8 cellular contexts compared by ENCODE assay signal in the genomic region with DNA sequence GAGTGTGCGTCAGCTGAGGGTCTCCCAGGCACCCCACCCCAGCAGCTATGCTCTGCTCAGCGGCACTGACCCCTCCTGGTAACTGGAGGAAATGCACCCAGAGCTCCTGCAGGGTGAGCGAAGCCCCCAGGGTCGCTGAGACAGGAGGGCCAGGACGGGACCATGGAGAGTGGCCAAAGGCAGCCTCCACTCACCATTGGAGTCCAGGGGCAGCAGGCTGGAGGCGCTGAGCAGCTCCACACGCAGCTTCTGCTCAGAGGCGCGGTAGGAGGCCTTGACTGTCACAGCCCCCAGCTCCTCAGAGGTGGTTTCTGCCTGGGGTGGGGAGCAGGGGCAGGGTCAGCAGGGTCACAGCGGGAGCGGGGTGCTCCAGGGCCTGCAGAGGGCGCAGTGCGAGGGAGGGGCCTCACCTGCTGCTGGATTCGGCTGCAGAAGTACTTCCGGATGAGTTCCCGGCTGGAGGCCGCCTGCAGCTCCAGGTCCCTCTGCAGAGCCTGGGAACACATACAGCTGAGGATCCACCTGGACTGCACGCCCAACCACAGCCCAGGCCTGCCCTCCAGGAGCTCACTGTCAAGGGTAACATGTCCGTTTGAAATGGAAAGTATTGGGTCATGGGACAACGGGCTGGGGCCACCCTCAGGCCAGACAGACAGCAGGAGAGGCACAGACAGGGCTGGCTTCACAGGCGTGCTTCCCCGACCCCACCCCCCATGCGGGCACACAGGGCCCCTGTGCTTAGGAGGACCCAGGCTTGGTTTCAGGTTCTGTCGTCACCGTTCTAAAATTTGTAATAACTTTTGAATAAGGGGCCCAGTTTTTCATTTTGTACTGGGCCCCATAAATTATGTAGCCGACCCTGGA. TPM values are rescaled to one million over a fixed set of nuclear protein-coding genes. Genes with fewer than 3 reads are reported as not detected.
A peak's percentile ranks its signal among the peaks of the same experiment; 100 is the strongest.
DNase-seq lines count a peak whose midpoint lies in the region; ATAC-seq and TF ChIP-seq lines count a peak whose summit lies in the region.

No MANE protein-coding gene starts in this region.

- peaks cover 0 to 90% of the 10 kb centered on the region in 2 donors for H3K36me3 ChIP-seq in left lung

- H3K9me3 ChIP-seq in left lung, result no peaks in the 10 kb centered on the region

- peak overlapping the region; percentile 65 for H3K27ac Mint-ChIP-seq in activated naive CD4-positive, alpha-beta T cell treated with anti-CD3 and anti-CD28 coated beads, Interleukin-2, amount 10 ng/mL, durations not matched to agents 7 days and 5 days

- H3K4me1 Mint-ChIP-seq in activated naive CD4-positive, alpha-beta T cell treated with anti-CD3 and anti-CD28 coated beads, Interleukin-2, amount 10 ng/mL, durations not matched to agents 7 days and 5 days, result peaks cover 52% of the 10 kb centered on the region

- no peaks in the 10 kb centered on the region for H3K27me3 ChIP-seq in left lung

- H3K4me3 ChIP-seq in left lung (no peak overlapping the region), coronary artery (no peak overlapping the region)

- H3K4me3 Mint-ChIP-seq in activated naive CD4-positive, alpha-beta T cell treated with anti-CD3 and anti-CD28 coated beads, Interleukin-2, amount 10 ng/mL, durations not matched to agents 7 days and 5 days, result no peak overlapping the region

- DNase-seq in AG09319 (ENCODE audit: extremely low read depth, low read depth) (no peak), HuH-7 (ENCODE audit: low spot score) (peak; percentile 98), left lung (peak in 1 of 2 donors; percentile 74), SK-N-DZ (ENCODE audit: low spot score) (no peak), coronary artery (ENCODE audit: low spot score) (no peak)
- peak; percentile 50 for DNase-seq in activated naive CD4-positive, alpha-beta T cell treated with anti-CD3 and anti-CD28 coated beads, Interleukin-2, amount 10 ng/mL, durations not matched to agents 7 days and 5 days

- H3K9me3 Mint-ChIP-seq in activated naive CD4-positive, alpha-beta T cell treated with anti-CD3 and anti-CD28 coated beads, Interleukin-2, amount 10 ng/mL, durations not matched to agents 7 days and 5 days, result no peaks in the 10 kb centered on the region

- no peaks in the 10 kb centered on the region for H3K27me3 Mint-ChIP-seq in activated naive CD4-positive, alpha-beta T cell treated with anti-CD3 and anti-CD28 coated beads, Interleukin-2, amount 10 ng/mL, durations not matched to agents 7 days and 5 days

- no peak for ATAC-seq in left lung
- no peak for ATAC-seq in HG02870 (IDR thresholded peaks at IDR 0.05; ENCODE audit: unreplicated experiment)
- ATAC-seq in GM18505 (IDR thresholded peaks at IDR 0.05; ENCODE audit: unreplicated experiment), result no peak

- intact Hi-C loops in left lung (cut with DNase I), result no loop called here

- peak; percentile 47 for TF ChIP-seq CTCF in AG09319 (IDR thresholded peaks at IDR 0.05; ENCODE audit: low read depth, low read length)
- peak; percentile 32 to 58 for TF ChIP-seq CTCF in left lung (IDR thresholded peaks at IDR 0.05)
- no peak for TF ChIP-seq CTCF in coronary artery (IDR thresholded peaks at IDR 0.05)

- CTCF ChIA-PET in activated naive CD4-positive, alpha-beta T cell treated with anti-CD3 and anti-CD28 coated beads, Interleukin-2, amount 10 ng/mL, durations not matched to agents 7 days and 5 days (lab: Charles Lee), result interaction anchor here (1.0 to 7.5 kb wide), 20 partner anchors 9 to 174 kb away, joined by 3 to 59 read pairs (median 5); partner anchors contain the start of genes GALK1 and UNC13D

- peaks cover 13 to 40% of the 10 kb centered on the region in 2 donors for H3K4me1 ChIP-seq in left lung

- TF ChIP-seq POLR2A in GM18505 (IDR thresholded peaks at IDR 0.05; ENCODE audit: borderline replicate concordance, extremely low read depth, insufficient read depth, insufficient read length), result no peak

- H3K27ac ChIP-seq in left lung, result no peak overlapping the region
- H3K27ac ChIP-seq in coronary artery, result no peak overlapping the region

- peaks cover 47% of the 10 kb centered on the region for H3K36me3 Mint-ChIP-seq in activated naive CD4-positive, alpha-beta T cell treated with anti-CD3 and anti-CD28 coated beads, Interleukin-2, amount 10 ng/mL, durations not matched to agents 7 days and 5 days

RNA-seq across cellular contexts. Expression of gene UNC13D, which starts 13.8 kb away (rescaled TPM):
- 10 to 100 TPM; 60.5 to 91.4 TPM for total RNA-seq in left lung
- 13.1 and 17.0 TPM in 2 replicates for polyA plus RNA-seq in SK-N-DZ (2014; cell fraction: cytosol; rRNA removed)
- polyA plus RNA-seq in SK-N-DZ (2014; cell fraction: nucleus; rRNA removed), result 60.0 and 69.4 TPM in 2 replicates

RNA-seq across cellular contexts. Expression of gene WBP2, which starts 24.7 kb away (rescaled TPM):
- total RNA-seq in left lung, result 100 to 1,000 TPM; 119 to 132 TPM
- 38.6 and 39.1 TPM in 2 replicates for polyA plus RNA-seq in SK-N-DZ (2014; cell fraction: cytosol; rRNA removed)
- 25.3 and 25.4 TPM in 2 replicates for polyA plus RNA-seq in SK-N-DZ (2014; cell fraction: nucleus; rRNA removed)

RNA-seq across cellular contexts. Expression of gene UNK, which starts 45.8 kb away (rescaled TPM):
- total RNA-seq in left lung, result 10 to 100 TPM; 19.8 to 24.6 TPM
- polyA plus RNA-seq in SK-N-DZ (2014; cell fraction: cytosol; rRNA removed), result 115 and 128 TPM in 2 replicates
- polyA plus RNA-seq in SK-N-DZ (2014; cell fraction: nucleus; rRNA removed), result 135 and 145 TPM in 2 replicates

RNA-seq across cellular contexts. Expression of gene TRIM47, which starts 48.0 kb away (rescaled TPM):
- 10 to 100 TPM; 43.0 to 63.8 TPM for total RNA-seq in left lung
- 42.0 and 46.7 TPM in 2 replicates for polyA plus RNA-seq in SK-N-DZ (2014; cell fraction: cytosol; rRNA removed)
- 59.5 and 79.2 TPM in 2 replicates for polyA plus RNA-seq in SK-N-DZ (2014; cell fraction: nucleus; rRNA removed)

Comparison
In these comparisons a context has a peak if more than half of its experiments do, and no peak if none do; other contexts are left out.
1. DNase-seq: peak in HuH-7 (single experiment) and activated naive CD4-positive, alpha-beta T cell treated with anti-CD3 and anti-CD28 coated beads, Interleukin-2, amount 10 ng/mL, durations not matched to agents 7 days and 5 days (single experiment); none in AG09319 (single experiment), SK-N-DZ (single experiment) and coronary artery (single experiment).